In genomic region chr19:2726160-2726855, GRCh38 we compare ENCODE assay signal across 23 cellular contexts. TPM values are rescaled to one million over a fixed set of nuclear protein-coding genes. Genes with fewer than 3 reads are reported as not detected.
DNase-seq lines count a peak whose midpoint lies in the region; ATAC-seq and TF ChIP-seq lines count a peak whose summit lies in the region.
"Had no signal": no experiment of that assay in that cellular context is flagged by ENCODE, and none has a peak within 500 bp of the region (broad histone marks: within the 10 kb centered on the region; RNA-seq: fewer than 3 reads in every experiment).

No MANE protein-coding gene starts in this region.

- H3K4me1 ChIP-seq in BLaER1 (peaks cover 97% of the 10 kb centered on the region), NT2/D1 (ENCODE audit: insufficient read depth, insufficient read length) (peaks cover 34% of the 10 kb centered on the region), neural progenitor cell (peaks cover 4% of the 10 kb centered on the region), mesendoderm (ENCODE audit: control insufficient read depth, low read depth, low read length) (no peaks in the 10 kb centered on the region)
- H3K4me1 ChIP-seq: HAP-1 had no signal

- no peak overlapping the region for H4K5ac ChIP-seq in mesendoderm (ENCODE audit: low read length)

- H4K20me1 ChIP-seq in BLaER1 (peaks cover 25% of the 10 kb centered on the region), neural progenitor cell (ENCODE audit: low read depth) (peaks cover 4% of the 10 kb centered on the region)

- H3K9me3 Mint-ChIP-seq in neural progenitor cell = no peaks in the 10 kb centered on the region
- H3K9me3 Mint-ChIP-seq: activated naive CD4-positive, alpha-beta T cell treated with anti-CD3 and anti-CD28 coated beads for 36 hours; mesothelial cell of epicardium had no signal

- peak overlapping the region; percentile 97 for H3K4me2 ChIP-seq in BLaER1
- H3K4me2 ChIP-seq in neural progenitor cell = peak overlapping the region; percentile 42
- no peak overlapping the region for H3K4me2 ChIP-seq in mesendoderm (ENCODE audit: low read length)

- H2BK15ac ChIP-seq in mesendoderm (replicated peaks; ENCODE audit: low read depth) = no peak overlapping the region

- H3K9me3 ChIP-seq in BLaER1 (no peaks in the 10 kb centered on the region), NT2/D1 (ENCODE audit: insufficient read depth, low read length) (no peaks in the 10 kb centered on the region), neural progenitor cell (ENCODE audit: low read depth) (no peaks in the 10 kb centered on the region)
- H3K9me3 ChIP-seq: adrenal gland, body of pancreas, HAP-1, left ventricle myocardium inferior, sigmoid colon had no signal

- no peak overlapping the region for H4K8ac ChIP-seq in mesendoderm (ENCODE audit: low read depth, low read length)

- H3K79me2 ChIP-seq in neural progenitor cell (ENCODE audit: low read depth) = no peaks in the 10 kb centered on the region
- no peaks in the 10 kb centered on the region for H3K79me2 ChIP-seq in mesendoderm (ENCODE audit: control insufficient read depth, insufficient read depth, low read length)

- no peaks in the 10 kb centered on the region for H3F3A ChIP-seq in neural progenitor cell (ENCODE audit: low read depth)

- peaks cover 10% of the 10 kb centered on the region for H3K4me1 Mint-ChIP-seq in neural progenitor cell
- H3K4me1 Mint-ChIP-seq: mesothelial cell of epicardium had no signal

- peaks cover 5% of the 10 kb centered on the region; the same call in 1 of the 2 replicates for H3K27me3 ChIP-seq in BLaER1
- H3K27me3 ChIP-seq in NT2/D1 (ENCODE audit: insufficient read depth, insufficient read length) = peaks cover 6% of the 10 kb centered on the region
- peaks cover 52% of the 10 kb centered on the region for H3K27me3 ChIP-seq in neural progenitor cell
- peaks cover 2% of the 10 kb centered on the region for H3K27me3 ChIP-seq in mesendoderm (ENCODE audit: insufficient read depth, low read length, poor library complexity)
- H3K27me3 ChIP-seq: body of pancreas had no signal

- no peak overlapping the region for H3K4ac ChIP-seq in mesendoderm (ENCODE audit: low read depth, low read length)

- no CpG with 5 or more reads among the region's 15 CpGs for WGBS in mesendoderm (ENCODE audit: extremely low coverage, insufficient coverage, low lambda C conversion rate)

- H3K4me3 ChIP-seq in BLaER1 (peak overlapping the region; percentile 39; the same call in 1 of the 2 replicates), NT2/D1 (ENCODE audit: insufficient read length, low read depth) (no peak overlapping the region), neural progenitor cell (no peak overlapping the region), mesendoderm (ENCODE audit: low read length) (no peak overlapping the region)
- H3K4me3 ChIP-seq: adrenal gland, body of pancreas, dorsolateral prefrontal cortex, HAP-1, left ventricle myocardium inferior, sigmoid colon had no signal

- no peak overlapping the region for H3K23ac ChIP-seq in mesendoderm (ENCODE audit: low read length)

- no peaks in the 10 kb centered on the region for H3K36me3 Mint-ChIP-seq in neural progenitor cell
- H3K36me3 Mint-ChIP-seq: mesothelial cell of epicardium had no signal

- no peak overlapping the region for H3K4me3 Mint-ChIP-seq in neural progenitor cell
- H3K4me3 Mint-ChIP-seq: activated naive CD4-positive, alpha-beta T cell treated with anti-CD3 and anti-CD28 coated beads for 36 hours; mesothelial cell of epicardium had no signal

- H3K27me3 Mint-ChIP-seq in neural progenitor cell (ENCODE audit: insufficient read depth, low read depth) = peaks cover 10% of the 10 kb centered on the region

- H3K9ac ChIP-seq in BLaER1 (peak overlapping the region; percentile 48; the same call in 1 of the 2 replicates), NT2/D1 (ENCODE audit: insufficient read length, low read depth) (peak overlapping the region; percentile 61), neural progenitor cell (no peak overlapping the region), mesendoderm (ENCODE audit: low read length) (no peak overlapping the region)

- H2AFZ ChIP-seq in neural progenitor cell (replicated peaks) = no peak overlapping the region

- H3K27ac ChIP-seq in BLaER1 (peak overlapping the region; percentile 54), neural progenitor cell (no peak overlapping the region), mesendoderm (ENCODE audit: low read depth, low read length) (no peak overlapping the region)
- H3K27ac ChIP-seq: adrenal gland, body of pancreas, dorsolateral prefrontal cortex, left ventricle myocardium inferior, sigmoid colon had no signal

- no peaks in the 10 kb centered on the region for H3K79me1 ChIP-seq in mesendoderm (ENCODE audit: low read length)

- no peak for ATAC-seq in GM18867 (IDR thresholded peaks at IDR 0.05; ENCODE audit: unreplicated experiment)
- ATAC-seq: body of pancreas had no signal

- TF ChIP-seq CTCF in neural progenitor cell (IDR thresholded peaks at IDR 0.05) = no peak

- no peak overlapping the region for H3K56ac ChIP-seq in mesendoderm (ENCODE audit: low read length)

- H3K36me3 ChIP-seq in BLaER1 = peaks cover 7% of the 10 kb centered on the region; the same call in 1 of the 2 replicates
- H3K36me3 ChIP-seq in NT2/D1 (ENCODE audit: insufficient read depth, insufficient read length, low read length) = peaks cover 4% of the 10 kb centered on the region
- no peaks in the 10 kb centered on the region for H3K36me3 ChIP-seq in neural progenitor cell
- H3K36me3 ChIP-seq in mesendoderm (ENCODE audit: control insufficient read depth, insufficient read depth, low read length) = no peaks in the 10 kb centered on the region
- H3K36me3 ChIP-seq: adrenal gland, HAP-1, left ventricle myocardium inferior, sigmoid colon had no signal

- H3K27ac Mint-ChIP-seq in neural progenitor cell = no peak overlapping the region
- H3K27ac Mint-ChIP-seq: activated naive CD4-positive, alpha-beta T cell treated with anti-CD3 and anti-CD28 coated beads for 36 hours; mesothelial cell of epicardium had no signal

- no peak overlapping the region for H2BK5ac ChIP-seq in mesendoderm (ENCODE audit: low read length)

- H3K18ac ChIP-seq in mesendoderm (ENCODE audit: low read length) = no peak overlapping the region

- H2AK5ac ChIP-seq in mesendoderm (ENCODE audit: low read length) = no peak overlapping the region

- no peak overlapping the region for H2BK120ac ChIP-seq in mesendoderm (ENCODE audit: low read depth, low read length)

- no peak for DNase-seq in NT2/D1 (ENCODE audit: low read depth, low spot score)
- no peak for DNase-seq in neural progenitor cell (ENCODE audit: low spot score)
- no peak for DNase-seq in DMS79 (lab: John Stamatoyannopoulos, UW)
- no peak for DNase-seq in mesendoderm
- DNase-seq: activated CD4-positive, alpha-beta T cell treated with anti-CD3 and anti-CD28 coated beads, Interleukin-2, amount 50 U/mL, for 48 hours; activated naive CD4-positive, alpha-beta T cell treated with anti-CD3 and anti-CD28 coated beads for 36 hours; adrenal gland; Calu3; DND-41; dorsolateral prefrontal cortex; left ventricle myocardium inferior; NCI-H1105 treated with DMSO at 0.1 percent for 48 hours; NCI-H2029 treated with DMSO at 0.1 percent for 48 hours; NCI-H226; sigmoid colon; stimulated activated CD4-positive, alpha-beta T cell treated with anti-CD3 and anti-CD28 coated beads, Interleukin-15, amount 100 ng/mL, for 24 hours; stimulated activated naive CD4-positive, alpha-beta T cell treated with Interleukin-2 at 50 U/mL for 16 hours had no signal

RNA-seq across cellular contexts. Expression of gene DIRAS1, which starts 5.1 kb away (rescaled TPM):
- 2.7 and 4.2 TPM in 2 replicates for total RNA-seq in neural progenitor cell (ENCODE audit: low replicate concordance)
- 4.4 TPM for polyA plus RNA-seq in mesendoderm (2013, experiment 1 of 2)
- polyA plus RNA-seq in mesendoderm (2013, experiment 2 of 2) = 4.9 TPM
- total RNA-seq: T-helper 1 cell treated with Interleukin-12 subunit alpha and Interleukin-12 subunit beta and Interleukin-4 antibody, amounts not matched to agents 30 ng/mL and 1 ng/mL, for 36 hours had no signal

RNA-seq across cellular contexts. Expression of gene SLC39A3, which starts 13.5 kb away (rescaled TPM):
- 6.1 and 28.5 TPM in 2 replicates for total RNA-seq in neural progenitor cell (ENCODE audit: low replicate concordance)
- 24.2 TPM for polyA plus RNA-seq in mesendoderm (2013, experiment 1 of 2)
- polyA plus RNA-seq in mesendoderm (2013, experiment 2 of 2) = 25.8 TPM

RNA-seq across cellular contexts. Expression of gene GNG7, which starts 23.8 kb away (rescaled TPM):
- total RNA-seq in neural progenitor cell (ENCODE audit: low replicate concordance) = 7.0 and 9.6 TPM in 2 replicates
- polyA plus RNA-seq in mesendoderm (2013, experiment 1 of 2) = 1.2 TPM
- 1.2 TPM for polyA plus RNA-seq in mesendoderm (2013, experiment 2 of 2)

RNA-seq across cellular contexts. Expression of gene SGTA, which starts 56.8 kb away (rescaled TPM):
- total RNA-seq in neural progenitor cell (ENCODE audit: low replicate concordance) = 30.9 and 75.4 TPM in 2 replicates
- polyA plus RNA-seq in mesendoderm (2013, experiment 1 of 2) = 86.5 TPM
- 85.9 TPM for polyA plus RNA-seq in mesendoderm (2013, experiment 2 of 2)

RNA-seq across cellular contexts. Expression of gene THOP1, which starts 59.0 kb away (rescaled TPM):
- 105 and 222 TPM in 2 replicates for total RNA-seq in neural progenitor cell (ENCODE audit: low replicate concordance)
- polyA plus RNA-seq in mesendoderm (2013, experiment 1 of 2) = 82.0 TPM
- polyA plus RNA-seq in mesendoderm (2013, experiment 2 of 2) = 80.2 TPM

Comparison
In these comparisons a context has a peak if more than half of its experiments do, and no peak if none do; other contexts are left out.
1. H3K9ac ChIP-seq: peak in BLaER1 (single experiment) and NT2/D1 (single experiment); none in neural progenitor cell (single experiment) and mesendoderm (single experiment).